Comparison of ENCODE assay signal across 7 cellular contexts in the genomic region with DNA sequence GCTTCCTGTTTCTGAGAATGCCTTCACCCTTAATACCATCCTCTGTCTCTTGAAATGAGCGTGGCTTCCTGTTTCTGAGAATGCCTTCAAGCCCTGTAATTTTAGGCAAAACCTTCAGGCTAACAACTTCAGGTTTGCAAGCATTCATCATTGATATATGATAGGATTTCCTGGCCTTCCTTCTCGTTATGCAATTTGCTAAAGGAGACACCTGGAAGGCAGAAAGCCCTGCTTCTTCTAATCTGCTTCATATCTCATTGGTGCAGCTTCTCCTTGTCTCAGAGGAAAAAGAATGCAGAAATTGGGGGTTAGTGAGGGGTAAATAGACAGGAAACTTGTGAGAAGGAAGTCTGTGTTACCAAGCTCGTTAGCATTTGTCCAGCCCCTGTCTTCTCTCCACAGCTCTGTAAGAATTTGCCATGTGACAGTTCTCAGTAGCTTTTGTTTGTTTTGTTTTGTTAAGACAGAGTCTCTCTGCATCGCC. TPM values are rescaled to one million over a fixed set of nuclear protein-coding genes. Genes with fewer than 3 reads are reported as not detected.
DNase-seq lines count a peak whose midpoint lies in the region; ATAC-seq and TF ChIP-seq lines count a peak whose summit lies in the region.

No MANE protein-coding gene starts in this region.

- H3K4me2 ChIP-seq in OCI-LY7 (ENCODE audit: low read length) (peak overlapping the region; percentile 76), smooth muscle cell (no peak overlapping the region)

- CTCF ChIA-PET in OCI-LY7 (lab: Charles Lee; ENCODE audit: unreplicated experiment): no interaction called here

- 24 to 25% methylated on average over 4 of the region's 4 CpGs for WGBS in esophagus, 2 donors
- WGBS in smooth muscle cell (ENCODE audit: low lambda C conversion rate): 50% methylated on average over 4 of the region's 4 CpGs

- no peaks in the 10 kb centered on the region for H3K27me3 ChIP-seq in esophagus (ENCODE audit: control insufficient read depth in 1 of 2, insufficient read depth in 2 of 2, low read length in 2 of 2)
- H3K27me3 ChIP-seq in smooth muscle cell (ENCODE audit: low read depth): no peaks in the 10 kb centered on the region

- no peaks in the 10 kb centered on the region for H3K9me3 ChIP-seq in OCI-LY7 (ENCODE audit: low read length)
- no peaks in the 10 kb centered on the region for H3K9me3 ChIP-seq in esophagus (ENCODE audit: control insufficient read depth in 2 of 2, insufficient read depth in 1 of 2, low read depth in 1 of 2, low read length in 1 of 2)
- H3K9me3 ChIP-seq in smooth muscle cell (replicated peaks; ENCODE audit: low read depth): no peaks in the 10 kb centered on the region

- no TSS peak for BruUV-seq in OCI-LY7 (replicated peaks; lab: Mats Ljungman, UMichigan)

- H3K79me2 ChIP-seq in OCI-LY7 (ENCODE audit: insufficient read depth, low read depth, low read length) (peaks cover 24% of the 10 kb centered on the region; the same call in 1 of the 2 replicates), smooth muscle cell (ENCODE audit: low read depth) (peaks cover 50% of the 10 kb centered on the region)

- H3K27ac ChIP-seq in OCI-LY7 (ENCODE audit: low read depth, low read length, poor library complexity, severe bottlenecking) (peak overlapping the region; percentile 68), esophagus (ENCODE audit: low read depth in 2 of 2, low read length in 1 of 2) (peak overlapping the region; percentile 60 to 84), smooth muscle cell (ENCODE audit: low read depth) (no peak overlapping the region)

- H3K4me1 ChIP-seq in OCI-LY7 (ENCODE audit: insufficient read depth, low read length, poor library complexity, severe bottlenecking) (peaks cover 42% of the 10 kb centered on the region), esophagus (ENCODE audit: control insufficient read depth in 2 of 2, insufficient read depth in 2 of 2, low read length in 1 of 2) (peaks cover 12 to 13% of the 10 kb centered on the region in 2 donors), smooth muscle cell (ENCODE audit: low read depth) (peaks cover 28% of the 10 kb centered on the region)

- 0 out of 2 replicates have a peak, but pooled peaks cover 5% of the 10 kb centered on the region for H3K36me3 ChIP-seq in OCI-LY7 (ENCODE audit: insufficient read depth, low read length)
- H3K36me3 ChIP-seq in esophagus (ENCODE audit: control insufficient read depth in 2 of 2, insufficient read depth in 2 of 2, low read length in 1 of 2): no peaks in the 10 kb centered on the region
- no peaks in the 10 kb centered on the region for H3K36me3 ChIP-seq in smooth muscle cell (ENCODE audit: low read depth)

- POLR2A ChIA-PET in OCI-LY7 (lab: Charles Lee): interaction anchor here (0.6 to 1.7 kb wide), 17 partner anchors 8 to 297 kb away, joined by 3 to 11 read pairs (median 4); no protein-coding TSS in a partner anchor

- no peaks in the 10 kb centered on the region for H3K9me2 ChIP-seq in OCI-LY7 (ENCODE audit: insufficient read depth, low read length)

- DNase-seq in OCI-LY7 (ENCODE audit: low spot score): peak; percentile 56
- DNase-seq in smooth muscle cell (lab: John Stamatoyannopoulos, UW; ENCODE audit: unreplicated experiment): no peak
- no peak for DNase-seq in stimulated activated CD4-positive, alpha-beta T cell treated with anti-CD3 and anti-CD28 coated beads, Interleukin-12 subunit alpha, Interleukin-12 subunit beta, amount 100 ng/mL, for 4 hours
- no peak for DNase-seq in SW 1271 (lab: John Stamatoyannopoulos, UW)

- intact Hi-C loops in OCI-LY7 (cut with micrococcal nuclease; ENCODE audit: unreplicated experiment): no loop called here

- TF ChIP-seq CTCF in OCI-LY7 (conservative IDR thresholded peaks at IDR 0.05; ENCODE audit: low read length) (no peak), smooth muscle cell (IDR thresholded peaks at IDR 0.05; ENCODE audit: borderline replicate concordance, insufficient read depth, poor library complexity, severe bottlenecking) (no peak)

- H2AFZ ChIP-seq in OCI-LY7 (ENCODE audit: low read length): peak overlapping the region; percentile 53
- H2AFZ ChIP-seq in smooth muscle cell (ENCODE audit: low read depth): no peak overlapping the region

- ATAC-seq in GM18870 (IDR thresholded peaks at IDR 0.05; ENCODE audit: unreplicated experiment) (peak; percentile 75), HG02870 (IDR thresholded peaks at IDR 0.05; ENCODE audit: unreplicated experiment) (peak; percentile 67)

- no peaks in the 10 kb centered on the region for H4K20me1 ChIP-seq in OCI-LY7 (ENCODE audit: insufficient read depth, low read length)
- peaks cover 94% of the 10 kb centered on the region for H4K20me1 ChIP-seq in smooth muscle cell (ENCODE audit: low read depth)

- peak overlapping the region; percentile 14 for H3K9ac ChIP-seq in smooth muscle cell (ENCODE audit: low read depth)

- peaks cover 5% of the 10 kb centered on the region for H3F3A ChIP-seq in smooth muscle cell (ENCODE audit: low read depth)

- H3K4me3 ChIP-seq in OCI-LY7 (ENCODE audit: low read depth, low read length, poor library complexity, severe bottlenecking): peak overlapping the region; percentile 42
- no peak overlapping the region for H3K4me3 ChIP-seq in esophagus (ENCODE audit: low read depth in 1 of 2, low read length in 2 of 2)
- H3K4me3 ChIP-seq in smooth muscle cell: no peak overlapping the region

RNA-seq across cellular contexts. Expression of a gene that starts 7.3 kb away (rescaled TPM):
- 18.5 and 28.9 TPM in 2 replicates for total RNA-seq in OCI-LY7 (2014; rRNA removed; shearing (Covaris generic))
- 25.9 and 26.7 TPM in 2 replicates for total RNA-seq in OCI-LY7 (2022)
- polyA plus RNA-seq in esophagus: 10 to 100 TPM; 46.9 to 59.0 TPM
- 80.9 and 83.9 TPM in 2 replicates for total RNA-seq in smooth muscle cell
- 73.9 and 97.4 TPM in 2 replicates for polyA plus RNA-seq in smooth muscle cell

RNA-seq across cellular contexts. Expression of a gene that starts 11.9 kb away (rescaled TPM):
- 66.5 and 78.8 TPM in 2 replicates for total RNA-seq in OCI-LY7 (2014; rRNA removed; shearing (Covaris generic))
- 70.2 and 70.8 TPM in 2 replicates for total RNA-seq in OCI-LY7 (2022)
- polyA plus RNA-seq in esophagus: 10 to 100 TPM; 30.7 to 34.9 TPM
- 71.2 and 102 TPM in 2 replicates for total RNA-seq in smooth muscle cell
- 47.5 and 52.4 TPM in 2 replicates for polyA plus RNA-seq in smooth muscle cell

RNA-seq across cellular contexts. Expression of a gene that starts 30.3 kb away (rescaled TPM):
- not detected in 2 replicates for total RNA-seq in OCI-LY7 (2014; rRNA removed; shearing (Covaris generic))
- not detected in 2 replicates for total RNA-seq in OCI-LY7 (2022)
- polyA plus RNA-seq in esophagus: under 1 TPM; 0.06 to 0.19 TPM
- total RNA-seq in smooth muscle cell: not detected in 2 replicates
- not detected in 2 replicates for polyA plus RNA-seq in smooth muscle cell

RNA-seq across cellular contexts. Expression of a gene that starts 39.9 kb away (rescaled TPM):
- 16.6 and 20.8 TPM in 2 replicates for total RNA-seq in OCI-LY7 (2014; rRNA removed; shearing (Covaris generic))
- total RNA-seq in OCI-LY7 (2022): 29.0 and 29.4 TPM in 2 replicates
- 1 to 10 TPM; 6.9 to 7.6 TPM for polyA plus RNA-seq in esophagus
- 61.8 and 63.0 TPM in 2 replicates for total RNA-seq in smooth muscle cell
- polyA plus RNA-seq in smooth muscle cell: 28.9 and 33.4 TPM in 2 replicates
